Comparison of ENCODE assay signal across 27 cellular contexts in genomic region chr11:72162891-72163492, GRCh38. TPM values are rescaled to one million over a fixed set of nuclear protein-coding genes. Genes with fewer than 3 reads are reported as not detected.
"Had no signal": no experiment of that assay in that cellular context is flagged by ENCODE, and none has a peak within 500 bp of the region (broad histone marks: within the 10 kb centered on the region; RNA-seq: fewer than 3 reads in every experiment).

No MANE protein-coding gene starts in this region.

- H3K9me3 ChIP-seq: colonic mucosa, esophagus squamous epithelium, spleen, testis, transverse colon had no signal

- H3K36me3 Mint-ChIP-seq: naive thymus-derived CD4-positive, alpha-beta T cell; stimulated activated naive B cell treated with anti-CD40 and anti-IgM and Interleukin-4, amounts not matched to agents 10 μg/mL and 1 μg/mL and 100 μg/mL, for 72 hours had no signal

- DNase-seq: colonic mucosa; dermis blood vessel endothelial cell; esophagus squamous epithelium; foreskin fibroblast; naive thymus-derived CD4-positive, alpha-beta T cell; nephron progenitor cell; posterior cingulate gyrus; spleen; stimulated activated CD4-positive, alpha-beta T cell treated with anti-CD3 and anti-CD28 coated beads, Interleukin-15, amount 100 ng/mL, for 24 hours; stimulated activated CD4-positive, alpha-beta T cell treated with anti-CD3 and anti-CD28 coated beads, Interleukin-1b, Interleukin-23, amount 100 ng/mL, for 48 hours; stimulated activated CD4-positive, alpha-beta T cell treated with anti-CD3 and anti-CD28 coated beads, Interleukin-4, amount 100 ng/mL, for 24 hours; stimulated activated naive B cell treated with anti-CD40 and anti-IgM and Interleukin-4, amounts not matched to agents 10 μg/mL and 1 μg/mL and 100 μg/mL, for 72 hours; stimulated activated naive CD8-positive, alpha-beta T cell treated with anti-CD3 and anti-CD28 coated beads, Interleukin-15, amount 100 ng/mL, for 72 hours; testis; transverse colon had no signal

- H3K36me3 ChIP-seq: colonic mucosa, esophagus squamous epithelium, spleen, transverse colon had no signal

- H3K4me3 Mint-ChIP-seq: naive thymus-derived CD4-positive, alpha-beta T cell; nephron progenitor cell; stimulated activated naive B cell treated with anti-CD40 and anti-IgM and Interleukin-4, amounts not matched to agents 10 μg/mL and 1 μg/mL and 100 μg/mL, for 72 hours; stimulated activated naive CD8-positive, alpha-beta T cell treated with anti-CD3 and anti-CD28 coated beads, Interleukin-15, amount 100 ng/mL, for 72 hours had no signal

- ATAC-seq: naive thymus-derived CD4-positive, alpha-beta T cell; sciatic nerve; stimulated activated naive B cell treated with anti-CD40 and anti-IgM and Interleukin-4, amounts not matched to agents 10 μg/mL and 1 μg/mL and 100 μg/mL, for 72 hours; stimulated activated naive CD8-positive, alpha-beta T cell treated with anti-CD3 and anti-CD28 coated beads, Interleukin-15, amount 100 ng/mL, for 72 hours had no signal

- FAIRE-seq: urothelium cell line had no signal

- H3K9me3 Mint-ChIP-seq: naive thymus-derived CD4-positive, alpha-beta T cell; stimulated activated naive B cell treated with anti-CD40 and anti-IgM and Interleukin-4, amounts not matched to agents 10 μg/mL and 1 μg/mL and 100 μg/mL, for 72 hours; stimulated activated naive CD8-positive, alpha-beta T cell treated with anti-CD3 and anti-CD28 coated beads, Interleukin-15, amount 100 ng/mL, for 72 hours had no signal

- H3K4me1 Mint-ChIP-seq: naive thymus-derived CD4-positive, alpha-beta T cell; nephron progenitor cell; stimulated activated naive B cell treated with anti-CD40 and anti-IgM and Interleukin-4, amounts not matched to agents 10 μg/mL and 1 μg/mL and 100 μg/mL, for 72 hours; stimulated activated naive CD8-positive, alpha-beta T cell treated with anti-CD3 and anti-CD28 coated beads, Interleukin-15, amount 100 ng/mL, for 72 hours had no signal

- H3K27ac Mint-ChIP-seq: naive thymus-derived CD4-positive, alpha-beta T cell; nephron progenitor cell; stimulated activated naive B cell treated with anti-CD40 and anti-IgM and Interleukin-4, amounts not matched to agents 10 μg/mL and 1 μg/mL and 100 μg/mL, for 72 hours; stimulated activated naive CD8-positive, alpha-beta T cell treated with anti-CD3 and anti-CD28 coated beads, Interleukin-15, amount 100 ng/mL, for 72 hours had no signal

- H3K4me3 ChIP-seq: colonic mucosa, esophagus squamous epithelium, spleen, testis, transverse colon had no signal

- H3K4me1 ChIP-seq: colonic mucosa, esophagus squamous epithelium, spleen, testis, transverse colon had no signal

- H3K27ac ChIP-seq: colonic mucosa, esophagus squamous epithelium, spleen, testis, transverse colon had no signal

- H3K27me3 ChIP-seq: colonic mucosa, testis, transverse colon had no signal

RNA-seq across cellular contexts. Expression of gene FOLR3, which starts 27.5 kb away (rescaled TPM):
- total RNA-seq: colonic mucosa, dermis blood vessel endothelial cell, epithelial cell of proximal tubule, kidney epithelial cell, lung microvascular endothelial cell, pulmonary artery endothelial cell, transverse colon had no signal
- polyA plus RNA-seq: naive thymus-derived CD4-positive, alpha-beta T cell had no signal

RNA-seq across cellular contexts. Expression of gene FOLR1, which starts 28.9 kb away (rescaled TPM):
- total RNA-seq: lung microvascular endothelial cell; mononuclear cell; naive thymus-derived CD4-positive, alpha-beta T cell; omental fat pad; pulmonary artery endothelial cell; spleen; subcutaneous adipose tissue; transverse colon had no signal
- polyA plus RNA-seq: naive thymus-derived CD4-positive, alpha-beta T cell had no signal

RNA-seq across cellular contexts. Expression of gene FOLR2, which starts 53.6 kb away (rescaled TPM):
- total RNA-seq: dermis blood vessel endothelial cell, epithelial cell of proximal tubule, kidney epithelial cell, lung microvascular endothelial cell, pulmonary artery endothelial cell had no signal
- polyA plus RNA-seq: naive thymus-derived CD4-positive, alpha-beta T cell had no signal

RNA-seq across cellular contexts. Expression of gene TOMT, which starts 57.3 kb away (rescaled TPM):
- total RNA-seq: colonic mucosa, dermis blood vessel endothelial cell, epithelial cell of proximal tubule, esophagus squamous epithelium, kidney epithelial cell, mesenteric fat pad, mononuclear cell, omental fat pad, pulmonary artery endothelial cell, sciatic nerve, skeletal muscle tissue, spleen, subcutaneous adipose tissue, transverse colon had no signal
- polyA plus RNA-seq: liver; naive thymus-derived CD4-positive, alpha-beta T cell; spleen had no signal
